1 cellular context compared by ENCODE assay signal in genomic region chr16:88783391-88784073, GRCh38.
A peak's percentile ranks its signal among the peaks of the same experiment; 100 is the strongest.
TF ChIP-seq lines count a peak whose summit lies in the region.

No MANE protein-coding gene starts in this region.

TF ChIP-seq in HepG2, 621 proteins besides CTCF, POLR2A, EP300 and RAD21 (continued from another document and continues in another):
- peak; percentile 82; the same call in 1 of the 2 replicates for TF ChIP-seq IRF9 (CRISPR knock-in tag; IDR thresholded peaks at IDR 0.05; ENCODE audit: borderline replicate concordance)
- peak; percentile 4; the same call in 1 of the 2 replicates for TF ChIP-seq POLR2G (IDR thresholded peaks at IDR 0.05; ENCODE audit: low read depth, low read length)
- TF ChIP-seq ZNF407 (CRISPR knock-in tag; IDR thresholded peaks at IDR 0.05; ENCODE audit: not compliant biosample characterization), result no peak
- TF ChIP-seq ZNF574 (CRISPR knock-in tag; IDR thresholded peaks at IDR 0.05), result no peak
- peak; percentile 16 for TF ChIP-seq ZNF781 (CRISPR knock-in tag; IDR thresholded peaks at IDR 0.05; ENCODE audit: borderline replicate concordance, not compliant biosample characterization)
- TF ChIP-seq ZNF337 (CRISPR knock-in tag; IDR thresholded peaks at IDR 0.05; ENCODE audit: borderline replicate concordance, low read depth), result 0 out of 2 replicates have a peak, but pooled peaks have one; percentile 34
- no peak for TF ChIP-seq CEBPZ (IDR thresholded peaks at IDR 0.05; ENCODE audit: low read length)
- no peak for TF ChIP-seq RFXAP (CRISPR knock-in tag; IDR thresholded peaks at IDR 0.05; ENCODE audit: borderline replicate concordance)
- 0 out of 2 replicates have a peak, but pooled peaks have one; percentile 32 for TF ChIP-seq ZNF33A (CRISPR knock-in tag; IDR thresholded peaks at IDR 0.05; ENCODE audit: borderline replicate concordance)
- no peak for TF ChIP-seq BHLHE40 (IDR thresholded peaks at IDR 0.05; ENCODE audit: low read length)
- 0 out of 2 replicates have a peak, but pooled peaks have one; percentile 22 for TF ChIP-seq TSC22D2 (CRISPR knock-in tag; IDR thresholded peaks at IDR 0.05; ENCODE audit: borderline replicate concordance)
- TF ChIP-seq TOPORS (CRISPR knock-in tag; IDR thresholded peaks at IDR 0.05), result no peak
- TF ChIP-seq MED1 (CRISPR knock-in tag; IDR thresholded peaks at IDR 0.05), result peak; percentile 28; the same call in 1 of the 2 replicates
- TF ChIP-seq ZNF281 (CRISPR knock-in tag; IDR thresholded peaks at IDR 0.05; ENCODE audit: borderline replicate concordance), result no peak
- 0 out of 2 replicates have a peak, but pooled peaks have one; percentile 11 for TF ChIP-seq ZIK1 (CRISPR knock-in tag; IDR thresholded peaks at IDR 0.05; ENCODE audit: borderline replicate concordance, low read depth)
- no peak for TF ChIP-seq ZFP36L2 (CRISPR knock-in tag; IDR thresholded peaks at IDR 0.05)
- no peak for TF ChIP-seq U2AF1 (optimal IDR thresholded peaks at IDR 0.05; ENCODE audit: low read depth, low read length)
- TF ChIP-seq ZNF747 (CRISPR knock-in tag; IDR thresholded peaks at IDR 0.05; ENCODE audit: borderline replicate concordance), result no peak
- no peak for TF ChIP-seq ZNF510 (CRISPR knock-in tag; IDR thresholded peaks at IDR 0.05; ENCODE audit: low read depth)
- TF ChIP-seq ARID2 (CRISPR knock-in tag; IDR thresholded peaks at IDR 0.05; ENCODE audit: borderline replicate concordance), result no peak
- TF ChIP-seq SNAPC4 (CRISPR knock-in tag; IDR thresholded peaks at IDR 0.05), result 0 out of 2 replicates have a peak, but pooled peaks have one; percentile 51
- TF ChIP-seq HNRNPUL1 (IDR thresholded peaks at IDR 0.05; ENCODE audit: low read depth, low read length), result no peak
- no peak for TF ChIP-seq ZNF232 (CRISPR knock-in tag; IDR thresholded peaks at IDR 0.05; ENCODE audit: borderline replicate concordance)
- peak; percentile 85; the same call in 1 of the 2 replicates for TF ChIP-seq ZNF607 (CRISPR knock-in tag; IDR thresholded peaks at IDR 0.05; ENCODE audit: borderline replicate concordance)
- TF ChIP-seq ZNF639 (CRISPR knock-in tag; conservative IDR thresholded peaks at IDR 0.05), result no peak
- TF ChIP-seq NONO (IDR thresholded peaks at IDR 0.05), result no peak
- TF ChIP-seq NONO (CRISPR knock-in tag; conservative IDR thresholded peaks at IDR 0.05), result no peak
- no peak for TF ChIP-seq ZEB1 (IDR thresholded peaks at IDR 0.05; ENCODE audit: insufficient replicate concordance, low read depth)
